26 cellular contexts compared by ENCODE assay signal in the genomic region with DNA sequence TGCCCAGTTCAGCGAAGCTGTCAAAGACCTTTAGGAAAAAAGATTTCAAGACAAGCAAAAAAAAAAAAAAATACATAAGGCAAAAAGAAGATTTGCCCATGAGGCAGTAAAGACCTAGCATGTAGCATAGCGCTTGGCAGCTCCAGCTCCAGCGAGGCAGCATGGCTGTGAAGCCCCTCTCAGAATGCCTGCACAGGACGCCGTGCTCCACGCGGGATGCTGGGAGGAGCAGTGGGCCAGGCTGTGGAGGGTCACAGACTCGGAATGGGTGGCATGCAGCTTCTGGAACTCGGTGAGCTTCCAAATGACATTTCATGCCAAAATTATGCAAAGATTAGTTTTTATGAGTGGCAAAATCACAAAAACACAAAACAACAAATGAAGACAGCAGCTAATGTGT.
"Had no signal": no experiment of that assay in that cellular context is flagged by ENCODE, and none has a peak within 500 bp of the region (broad histone marks: within the 10 kb centered on the region; RNA-seq: fewer than 3 reads in every experiment).

No MANE protein-coding gene starts in this region.

- DNase-seq: colonic mucosa; cortex of kidney; dermis blood vessel endothelial cell; dorsolateral prefrontal cortex; effector CD4-positive, alpha-beta T cell; effector CD8-positive, alpha-beta T cell; effector memory CD4-positive, alpha-beta T cell; effector memory CD8-positive, alpha-beta T cell; endodermal cell; erythroblast; esophagus squamous epithelium; foreskin fibroblast; foreskin keratinocyte; foreskin melanocyte; gastrocnemius medialis; glutamatergic neuron; head of caudate nucleus; heart left ventricle; heart right ventricle had no signal

- H3K4me3 ChIP-seq: colonic mucosa, coronary artery, dorsolateral prefrontal cortex, esophagus squamous epithelium, gastrocnemius medialis, gastroesophageal sphincter, heart left ventricle, heart right ventricle had no signal

- FAIRE-seq: colon, endometrium, endothelial cell of umbilical vein, frontal cortex had no signal

- H3K4me1 ChIP-seq: colonic mucosa, esophagus squamous epithelium, foreskin keratinocyte, gastrocnemius medialis, gastroesophageal sphincter, heart right ventricle had no signal

- H3K9me3 ChIP-seq: colonic mucosa, esophagus squamous epithelium, gastrocnemius medialis, gastroesophageal sphincter, heart left ventricle, heart right ventricle had no signal

- H3K36me3 ChIP-seq: colonic mucosa, esophagus squamous epithelium, gastrocnemius medialis, gastroesophageal sphincter, heart left ventricle, heart right ventricle had no signal

- H3K27me3 ChIP-seq: colonic mucosa, foreskin keratinocyte, gastrocnemius medialis, gastroesophageal sphincter, heart left ventricle, heart right ventricle had no signal

- H3K27ac ChIP-seq: colonic mucosa, coronary artery, dorsolateral prefrontal cortex, epithelial cell of prostate, esophagus squamous epithelium, foreskin keratinocyte, gastrocnemius medialis, gastroesophageal sphincter, heart left ventricle, heart right ventricle had no signal
